Comparison of ENCODE assay signal across 19 cellular contexts in the genomic region with DNA sequence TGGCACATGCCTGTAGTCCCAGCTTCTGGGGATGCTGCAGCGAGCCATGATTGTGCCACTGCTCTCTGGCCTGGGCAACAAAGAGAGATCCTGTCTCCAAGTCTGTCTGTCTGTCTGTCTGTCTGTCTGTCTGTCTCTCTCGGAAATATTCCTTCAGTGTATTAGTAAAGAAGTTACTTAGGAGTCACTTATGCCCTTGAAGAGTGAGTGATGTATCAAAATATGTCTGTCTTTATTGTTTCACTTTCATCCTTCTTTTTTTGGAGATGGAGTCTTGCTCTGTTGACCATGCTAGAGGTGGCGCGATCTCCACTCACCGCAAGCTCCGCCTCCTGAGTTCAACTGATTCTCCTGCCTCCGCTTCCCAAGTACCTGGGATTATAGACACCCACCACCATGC.
"Had no signal": no experiment of that assay in that cellular context is flagged by ENCODE, and none has a peak within 500 bp of the region (broad histone marks: within the 10 kb centered on the region; RNA-seq: fewer than 3 reads in every experiment).

No MANE protein-coding gene starts in this region.

- H3K4me1 Mint-ChIP-seq: activated naive CD8-positive, alpha-beta T cell treated with anti-CD3 and anti-CD28 coated beads for 36 hours; central memory CD8-positive, alpha-beta T cell had no signal

- H3K9me3 Mint-ChIP-seq: activated CD4-positive, alpha-beta memory T cell treated with anti-CD3 and anti-CD28 coated beads for 36 hours; activated naive CD8-positive, alpha-beta T cell treated with anti-CD3 and anti-CD28 coated beads for 36 hours; central memory CD8-positive, alpha-beta T cell had no signal

- ATAC-seq: foreskin keratinocyte; left lobe of liver; lower lobe of right lung; mucosa of descending colon; right cardiac atrium; stimulated activated naive CD8-positive, alpha-beta T cell treated with anti-CD3 and anti-CD28 coated beads, Interleukin-15, Interleukin-2, amounts not matched to agents 100 U/mL and 50 U/mL, for 24 hours had no signal

- H3K4me3 Mint-ChIP-seq: activated CD4-positive, alpha-beta memory T cell treated with anti-CD3 and anti-CD28 coated beads for 36 hours; activated naive CD8-positive, alpha-beta T cell treated with anti-CD3 and anti-CD28 coated beads for 36 hours; central memory CD8-positive, alpha-beta T cell had no signal

- DNase-seq: activated CD4-positive, alpha-beta memory T cell treated with anti-CD3 and anti-CD28 coated beads for 36 hours; activated CD4-positive, alpha-beta T cell treated with anti-CD3 and anti-CD28 coated beads for 48 hours; activated CD4-positive, CD25-positive, alpha-beta regulatory T cell; activated naive CD4-positive, alpha-beta T cell treated with Interleukin-2 at 50 U/mL for 16 hours; activated naive CD8-positive, alpha-beta T cell treated with anti-CD3 and anti-CD28 coated beads for 36 hours; activated T-cell treated with anti-CD3 and anti-CD28 coated beads, Interleukin-2, amount 50 U/mL, for 48 hours; effector memory CD4-positive, alpha-beta T cell; foreskin keratinocyte; kidney; lower lobe of right lung; mesendoderm; mucosa of descending colon; nucleus accumbens; right cardiac atrium; stimulated activated CD4-positive, alpha-beta T cell treated with anti-CD3 and anti-CD28 coated beads, Interleukin-4, amount 100 ng/mL, for 24 hours; stimulated activated naive CD8-positive, alpha-beta T cell treated with anti-CD3 and anti-CD28 coated beads, Interleukin-15, Interleukin-2, amounts not matched to agents 100 U/mL and 50 U/mL, for 24 hours; trophoblast cell had no signal

- H3K27ac Mint-ChIP-seq: activated CD4-positive, alpha-beta memory T cell treated with anti-CD3 and anti-CD28 coated beads for 36 hours; activated naive CD8-positive, alpha-beta T cell treated with anti-CD3 and anti-CD28 coated beads for 36 hours had no signal

- H3K36me3 Mint-ChIP-seq: activated CD4-positive, alpha-beta memory T cell treated with anti-CD3 and anti-CD28 coated beads for 36 hours; activated naive CD8-positive, alpha-beta T cell treated with anti-CD3 and anti-CD28 coated beads for 36 hours had no signal
